24 cellular contexts compared by ENCODE assay signal in the genomic region with DNA sequence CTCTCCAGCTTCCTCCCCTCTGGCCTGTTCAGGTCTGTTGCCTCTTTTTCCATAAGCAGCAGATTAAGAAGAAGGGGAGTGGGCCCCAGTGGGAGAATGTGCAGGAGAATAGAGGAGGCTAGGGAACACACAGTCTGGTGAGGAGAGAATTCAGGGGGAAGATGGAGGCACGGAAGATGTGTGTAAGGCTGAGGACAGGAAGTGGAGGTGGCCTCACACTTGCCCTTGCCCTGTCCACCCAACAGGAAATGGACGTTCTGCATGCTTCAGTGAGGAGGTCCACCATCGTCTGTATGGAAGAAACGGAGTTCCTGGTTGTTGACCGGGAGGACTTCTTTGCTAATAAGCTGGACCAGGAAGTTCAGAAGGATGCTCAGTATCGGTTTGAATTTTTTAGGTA. TPM values are rescaled to one million over a fixed set of nuclear protein-coding genes. Genes with fewer than 3 reads are reported as not detected.
DNase-seq lines count a peak whose midpoint lies in the region; ATAC-seq, FAIRE-seq and TF ChIP-seq lines count a peak whose summit lies in the region.
"Had no signal": no experiment of that assay in that cellular context is flagged by ENCODE, and none has a peak within 500 bp of the region (broad histone marks: within the 10 kb centered on the region; RNA-seq: fewer than 3 reads in every experiment).

No MANE protein-coding gene starts in this region.

- no peak overlapping the region for H3K4me2 ChIP-seq in GM12878 (ENCODE audit: control insufficient read depth, insufficient read depth)
- H3K4me2 ChIP-seq in neuronal stem cell (ENCODE audit: insufficient read depth, low read length, poor library complexity, severe bottlenecking), result no peak overlapping the region
- H3K4me2 ChIP-seq: PC-9 had no signal

- H3K4ac ChIP-seq in neuronal stem cell (ENCODE audit: low read length), result no peak overlapping the region

- peaks cover 5 to 16% of the 10 kb centered on the region in 2 donors for H3K27me3 Mint-ChIP-seq in natural killer cell treated with Interleukin-12 subunit alpha and Interleukin-12 subunit beta and Interleukin-15 and Interleukin-18, amount 100 ng/mL, for 72 hours
- peaks cover 0 to 9% of the 10 kb centered on the region in 2 donors for H3K27me3 Mint-ChIP-seq in natural killer cell (ENCODE audit: low read depth in 2 of 2)
- peaks cover 2% of the 10 kb centered on the region for H3K27me3 Mint-ChIP-seq in activated naive CD8-positive, alpha-beta T cell treated with anti-CD3 and anti-CD28 coated beads for 36 hours

- ATAC-seq in natural killer cell treated with Interleukin-12 subunit alpha and Interleukin-12 subunit beta and Interleukin-15 and Interleukin-18, amount 100 ng/mL, for 72 hours, result peak in 1 of 2 donors; percentile 59
- ATAC-seq in natural killer cell (no peak), GM12878 (no peak), left colon (no peak), GM21381 (IDR thresholded peaks at IDR 0.05; ENCODE audit: unreplicated experiment) (no peak)
- ATAC-seq: Right ventricle myocardium inferior had no signal

- H2BK120ac ChIP-seq in neuronal stem cell (ENCODE audit: low read depth, low read length), result no peak overlapping the region

- POLR2A ChIA-PET in GM12878 (lab: Charles Lee), result interaction anchor here (0.6 to 1.2 kb wide), 3 partner anchors 8 to 753 kb away, joined by 3 read pairs; a partner anchor contains a TSS

- no peak overlapping the region for H3K23ac ChIP-seq in neuronal stem cell (ENCODE audit: low read depth, low read length, poor library complexity)

- no peak for TF ChIP-seq EP300 in GM12878 (IDR thresholded peaks at IDR 0.05; ENCODE audit: borderline replicate concordance in 1 of 2, control insufficient read depth in 1 of 2, low read depth in 2 of 2, low read length in 2 of 2)

- in situ Hi-C loops in GM12878 (cut with MboI), result loop anchor here (25.0 kb wide), 1 partner anchor 453 kb away; no protein-coding TSS in a partner anchor

- H3K9ac ChIP-seq in GM12878 (ENCODE audit: control insufficient read depth, insufficient read depth, low read length) (no peak overlapping the region), neuronal stem cell (ENCODE audit: low read depth, low read length, poor library complexity) (no peak overlapping the region)
- H3K9ac ChIP-seq: GM23248 had no signal

- peaks cover 10 to 15% of the 10 kb centered on the region in 2 donors for H3K4me1 Mint-ChIP-seq in natural killer cell treated with Interleukin-12 subunit alpha and Interleukin-12 subunit beta and Interleukin-15 and Interleukin-18, amount 100 ng/mL, for 72 hours (ENCODE audit: low read depth in 2 of 2)
- peaks cover 10 to 11% of the 10 kb centered on the region in 2 donors for H3K4me1 Mint-ChIP-seq in natural killer cell
- peaks cover 2% of the 10 kb centered on the region for H3K4me1 Mint-ChIP-seq in activated naive CD8-positive, alpha-beta T cell treated with anti-CD3 and anti-CD28 coated beads for 36 hours

- H3K4me3 ChIP-seq in GM12878, result no peak overlapping the region
- no peak overlapping the region for H3K4me3 ChIP-seq in neuronal stem cell (ENCODE audit: low read length in 2 of 2)
- H3K4me3 ChIP-seq: GM23248, PC-9, SJCRH30 had no signal

- BruUV-seq in GM12878 (replicated peaks; lab: Mats Ljungman, UMichigan), result no TSS peak

- H3K79me1 ChIP-seq in neuronal stem cell (ENCODE audit: low read depth, low read length), result no peaks in the 10 kb centered on the region

- no peak overlapping the region for H2BK12ac ChIP-seq in neuronal stem cell (ENCODE audit: low read length)

- no peaks in the 10 kb centered on the region for H3K9me3 Mint-ChIP-seq in natural killer cell treated with Interleukin-12 subunit alpha and Interleukin-12 subunit beta and Interleukin-15 and Interleukin-18, amount 100 ng/mL, for 72 hours
- H3K9me3 Mint-ChIP-seq in natural killer cell, result no peaks in the 10 kb centered on the region
- H3K9me3 Mint-ChIP-seq in activated naive CD8-positive, alpha-beta T cell treated with anti-CD3 and anti-CD28 coated beads for 36 hours, result no peaks in the 10 kb centered on the region
- H3K9me3 Mint-ChIP-seq: H9, IgD-negative memory B cell had no signal

- no peaks in the 10 kb centered on the region for H3K36me3 Mint-ChIP-seq in natural killer cell treated with Interleukin-12 subunit alpha and Interleukin-12 subunit beta and Interleukin-15 and Interleukin-18, amount 100 ng/mL, for 72 hours
- no peaks in the 10 kb centered on the region for H3K36me3 Mint-ChIP-seq in natural killer cell
- H3K36me3 Mint-ChIP-seq in activated naive CD8-positive, alpha-beta T cell treated with anti-CD3 and anti-CD28 coated beads for 36 hours, result no peaks in the 10 kb centered on the region

- intact Hi-C loops in natural killer cell (cut with micrococcal nuclease) (no loop called here), GM12878 (cut with micrococcal nuclease; ENCODE audit: unreplicated experiment) (no loop called here), left colon (cut with DNase I, micrococcal nuclease) (no loop called here)

- RAD21 ChIA-PET in GM12878 (lab: Charles Lee; ENCODE audit: unreplicated experiment), result interaction anchor here (1.1 to 1.6 kb wide), 2 partner anchors 10 to 30 kb away, joined by 3 to 4 read pairs; a partner anchor contains a TSS

- no peak for TF ChIP-seq POLR2A in GM12878 (IDR thresholded peaks at IDR 0.05; ENCODE audit: low read depth, low read length)

- H4K91ac ChIP-seq in neuronal stem cell (ENCODE audit: low read depth, low read length, poor library complexity), result no peak overlapping the region

- no peak overlapping the region for H2AK5ac ChIP-seq in neuronal stem cell (ENCODE audit: low read depth, low read length)

- H3K36me3 ChIP-seq in GM12878 (ENCODE audit: control insufficient read depth in 2 of 2, insufficient read depth in 2 of 2, low read length in 1 of 2) (no peaks in the 10 kb centered on the region), neuronal stem cell (replicated peaks in 1 of 2; ENCODE audit: control insufficient read depth in 2 of 2, insufficient read depth in 2 of 2, low read length in 2 of 2) (no peaks in the 10 kb centered on the region)
- H3K36me3 ChIP-seq: SJCRH30 had no signal

- 30% methylated on average over 6 of the region's 6 CpGs for WGBS in GM12878 (ENCODE audit: insufficient coverage, insufficient replicate concordance, low lambda C conversion rate, missing lambda C conversion rate)
- WGBS in neuronal stem cell (ENCODE audit: extremely low coverage in 2 of 2, insufficient read length in 2 of 2, insufficient replicate concordance in 1 of 2), 2 donors, result no CpG with 5 or more reads among the region's 6 CpGs

- H3K27me3 ChIP-seq in GM12878 (replicated peaks in 1 of 2; ENCODE audit: control insufficient read depth in 2 of 2, insufficient read depth in 2 of 2, low read length in 1 of 2), result no peaks in the 10 kb centered on the region
- peaks cover 0 to 12% (median 0%) of the 10 kb centered on the region in 3 experiments for H3K27me3 ChIP-seq in neuronal stem cell (ENCODE audit: control insufficient read depth in 3 of 3, insufficient read depth in 3 of 3, low read depth in 1 of 3, low read length in 3 of 3)

- H4K8ac ChIP-seq in neuronal stem cell (ENCODE audit: low read depth, low read length), result no peak overlapping the region

- SMC1A ChIA-PET in GM12878 (lab: Charles Lee; ENCODE audit: uncharacterized antibody, unreplicated experiment), result interaction anchor here (1.1 to 3.6 kb wide), 2 partner anchors 8 to 228 kb away, joined by 3 to 13 read pairs; no protein-coding TSS in a partner anchor

- H4K20me1 ChIP-seq in GM12878 (ENCODE audit: control insufficient read depth, insufficient read depth), result no peaks in the 10 kb centered on the region

- no peaks in the 10 kb centered on the region for H3K79me2 ChIP-seq in GM12878 (ENCODE audit: control insufficient read depth, insufficient read depth, low read length)

- H3K27ac ChIP-seq in GM12878 (ENCODE audit: control insufficient read depth, insufficient read depth) (no peak overlapping the region), neuronal stem cell (replicated peaks; ENCODE audit: low read length) (no peak overlapping the region)
- H3K27ac ChIP-seq: GM23248, PC-9, SJCRH30 had no signal

- no peak for TF ChIP-seq RAD21 in GM12878 (IDR thresholded peaks at IDR 0.05; ENCODE audit: insufficient read depth, low read depth, low read length)

- no peak overlapping the region for H3K18ac ChIP-seq in neuronal stem cell (ENCODE audit: low read length)

- CTCF ChIA-PET in GM12878 (lab: Yijun Ruan, JAX), result interaction anchor here (0.6 to 9.2 kb wide), 5 partner anchors 7 to 380 kb away, joined by 3 to 73 read pairs (median 3); no protein-coding TSS in a partner anchor

- H3K9me3 ChIP-seq in GM12878 (replicated peaks; ENCODE audit: control insufficient read depth, insufficient read depth, low read length), result no peaks in the 10 kb centered on the region
- no peaks in the 10 kb centered on the region for H3K9me3 ChIP-seq in neuronal stem cell (replicated peaks in 1 of 2; ENCODE audit: control insufficient read depth in 2 of 2, insufficient read depth in 1 of 2, low read depth in 1 of 2, low read length in 2 of 2)
- H3K9me3 ChIP-seq: SJCRH30 had no signal

- DNase-seq in natural killer cell treated with Interleukin-12 subunit alpha and Interleukin-12 subunit beta and Interleukin-15 and Interleukin-18, amount 100 ng/mL, for 72 hours (ENCODE audit: low spot score), result no peak
- DNase-seq in natural killer cell (no peak), GM12878 (ENCODE audit: low read depth, low spot score) (no peak), neuronal stem cell (ENCODE audit: low spot score) (no peak), left colon (no peak)
- DNase-seq in activated naive CD8-positive, alpha-beta T cell treated with anti-CD3 and anti-CD28 coated beads for 36 hours, result no peak
- DNase-seq: Calu3, DMS79 treated with DMSO at 0.1 percent for 48 hours, GM23248, H9, NCI-H1092, NCI-H1417 treated with DMSO at 0.1 percent for 48 hours, NCI-H1694 treated with DMSO at 0.1 percent for 48 hours, NCI-H2081, NCI-H2171, NCI-H226, NCI-H510A treated with DMSO at 0.1 percent for 48 hours, PC-9, SJCRH30 had no signal

- peak overlapping the region; percentile 37 for H2AFZ ChIP-seq in GM12878 (ENCODE audit: control insufficient read depth, low read depth, low read length)
- peak overlapping the region; percentile 66 for H2AFZ ChIP-seq in neuronal stem cell (ENCODE audit: low read length)
- H2AFZ ChIP-seq: GM23248, PC-9 had no signal

- no peak overlapping the region for H3K14ac ChIP-seq in neuronal stem cell (ENCODE audit: low read length)

- no peak overlapping the region for H3K4me3 Mint-ChIP-seq in natural killer cell treated with Interleukin-12 subunit alpha and Interleukin-12 subunit beta and Interleukin-15 and Interleukin-18, amount 100 ng/mL, for 72 hours
- H3K4me3 Mint-ChIP-seq in natural killer cell, result no peak overlapping the region
- no peak overlapping the region for H3K4me3 Mint-ChIP-seq in activated naive CD8-positive, alpha-beta T cell treated with anti-CD3 and anti-CD28 coated beads for 36 hours
- H3K4me3 Mint-ChIP-seq: H9, IgD-negative memory B cell had no signal

- peak overlapping the region; percentile 10 to 78 for H3K27ac Mint-ChIP-seq in natural killer cell treated with Interleukin-12 subunit alpha and Interleukin-12 subunit beta and Interleukin-15 and Interleukin-18, amount 100 ng/mL, for 72 hours
- H3K27ac Mint-ChIP-seq in natural killer cell, result peak overlapping the region in 1 of 2 donors; percentile 42
- H3K27ac Mint-ChIP-seq in activated naive CD8-positive, alpha-beta T cell treated with anti-CD3 and anti-CD28 coated beads for 36 hours, result no peak overlapping the region
- H3K27ac Mint-ChIP-seq: H9, IgD-negative memory B cell had no signal

- no peak overlapping the region for H2BK5ac ChIP-seq in neuronal stem cell (ENCODE audit: low read length)

- H3K4me1 ChIP-seq in GM12878 (ENCODE audit: control insufficient read depth, insufficient read depth, low read length), result no peaks in the 10 kb centered on the region
- H3K4me1 ChIP-seq in neuronal stem cell (ENCODE audit: control insufficient read depth in 2 of 2, insufficient read depth in 1 of 2, low read depth in 1 of 2, low read length in 2 of 2), result no peaks in the 10 kb centered on the region
- H3K4me1 ChIP-seq: SJCRH30 had no signal

- TF ChIP-seq CTCF in natural killer cell (IDR thresholded peaks at IDR 0.05) (no peak), GM12878 (IDR thresholded peaks at IDR 0.05 in 2 of 3, conservative IDR thresholded peaks at IDR 0.05 in 1 of 3; ENCODE audit: control insufficient read depth in 2 of 3, extremely low read depth in 1 of 3, insufficient read depth in 1 of 3, low read depth in 3 of 3, low read length in 3 of 3) (no peak)

- no peak overlapping the region for H2BK15ac ChIP-seq in neuronal stem cell (ENCODE audit: low read length)

- FAIRE-seq in GM12878 (lab: Jason Lieb, UNC), result no peak
- FAIRE-seq: GM18507, HTR-8/SVneo had no signal

RNA-seq across cellular contexts. Expression of a gene that starts 16.0 kb away (rescaled TPM):
- 1 to 10 TPM; 4.8 to 6.8 TPM for total RNA-seq in natural killer cell treated with Interleukin-12 subunit alpha and Interleukin-12 subunit beta and Interleukin-15 and Interleukin-18, amount 100 ng/mL, for 72 hours
- total RNA-seq in natural killer cell, result 10 to 100 TPM; 17.2 to 20.5 (median 19.5) TPM
- total RNA-seq in GM12878 (2013; cell fraction: nucleolus; rRNA removed), result 3.3 and 4.6 TPM in 2 replicates
- total RNA-seq in GM12878 (2014; rRNA removed), result 5.8 and 7.6 TPM in 2 replicates
- total RNA-seq in GM12878 (2014; rRNA removed; fragmentation: Illumina TruSeq; extraction: Trizol), result 3.2 and 5.8 TPM in 2 replicates
- 3.7 and 4.7 TPM in 2 replicates for total RNA-seq in GM12878 (2021)
- 8.8 TPM for polyA plus RNA-seq in GM12878 (2011; ENCODE audit: low read depth)
- 4.9 and 5.3 TPM in 2 replicates for polyA plus RNA-seq in GM12878 (2011; rRNA removed)
- 5.8 and 6.1 TPM in 2 replicates for polyA plus RNA-seq in GM12878 (2011; cell fraction: cytosol; rRNA removed)
- polyA plus RNA-seq in GM12878 (2011; cell fraction: nucleus; rRNA removed), result 7.9 TPM in 2 replicates
- polyA plus RNA-seq in GM12878 (2012), result 2.7 and 3.8 TPM in 2 replicates
- 3.4 and 4.5 TPM in 2 replicates for polyA plus RNA-seq in GM12878 (2014; fragmentation: Illumina TruSeq; extraction: Trizol)
- 1 to 10 TPM; 2.5 to 4.5 TPM for polyA plus RNA-seq in GM12878 (2014; fragmentation: Nextera tagmentation; extraction: Ambion mirVana)
- polyA plus RNA-seq in GM12878 (2014; rRNA removed), result 7.4 and 8.7 TPM in 2 replicates
- polyA plus RNA-seq in GM12878 (2016; fragmentation: Nextera tagmentation; extraction: Ambion mirVana), result 1 to 10 TPM in 1 of 2 experiments, under 1 TPM in 1; 0.86 to 3.8 TPM
- polyA minus RNA-seq in GM12878 (2011; rRNA and poly(A)+ RNA removed), result 6.0 and 6.7 TPM in 2 replicates
- not detected in 2 replicates for polyA minus RNA-seq in GM12878 (2011; cell fraction: cytosol; rRNA and poly(A)+ RNA removed)
- 4.6 and 8.8 TPM in 2 replicates for polyA minus RNA-seq in GM12878 (2011; cell fraction: nucleus; rRNA and poly(A)+ RNA removed)
- 10.1 TPM for polyA plus RNA-seq in neuronal stem cell (2013, experiment 1 of 2)
- polyA plus RNA-seq in neuronal stem cell (2013, experiment 2 of 2), result 9.8 TPM
- total RNA-seq in left colon, result 1 to 10 TPM; 3.7 to 4.4 TPM
- 1 to 10 TPM; 3.6 to 3.8 TPM for total RNA-seq in activated naive CD8-positive, alpha-beta T cell treated with anti-CD3 and anti-CD28 coated beads for 36 hours

RNA-seq across cellular contexts. Expression of a gene that starts 30.1 kb away (rescaled TPM):
- total RNA-seq in natural killer cell treated with Interleukin-12 subunit alpha and Interleukin-12 subunit beta and Interleukin-15 and Interleukin-18, amount 100 ng/mL, for 72 hours, result 10 to 100 TPM; 44.8 to 55.4 TPM
- total RNA-seq in natural killer cell (10 to 100 TPM; 51.4 to 70.3 (median 63.9) TPM), GM12878 (2014; rRNA removed) (62.8 and 77.3 TPM in 2 replicates), GM12878 (2014; rRNA removed; fragmentation: Illumina TruSeq; extraction: Trizol) (4.7 and 6.4 TPM in 2 replicates), GM12878 (2021) (68.1 and 73.1 TPM in 2 replicates), left colon (10 to 100 TPM; 88.7 to 92.7 TPM)
- 15.9 and 19.3 TPM in 2 replicates for total RNA-seq in GM12878 (2013; cell fraction: nucleolus; rRNA removed)
- 5.9 TPM for polyA plus RNA-seq in GM12878 (2011; ENCODE audit: low read depth)
- polyA plus RNA-seq in GM12878 (2011; rRNA removed) (3.1 and 5.7 TPM in 2 replicates), GM12878 (2014; fragmentation: Illumina TruSeq; extraction: Trizol) (0.60 TPM in 1 of 2 replicates, not detected in the other), GM12878 (2014; fragmentation: Nextera tagmentation; extraction: Ambion mirVana) (under 1 TPM; 0.08 to 0.16 TPM), GM12878 (2014; rRNA removed) (45.3 and 57.0 TPM in 2 replicates), GM12878 (2016; fragmentation: Nextera tagmentation; extraction: Ambion mirVana) (100 to 1,000 TPM; 110 to 117 TPM)
- polyA plus RNA-seq in GM12878 (2011; cell fraction: cytosol; rRNA removed), result 17.9 and 34.6 TPM in 2 replicates
- polyA plus RNA-seq in GM12878 (2011; cell fraction: nucleus; rRNA removed), result 28.3 and 39.3 TPM in 2 replicates
- polyA plus RNA-seq in GM12878 (2012), result 24.8 and 33.0 TPM in 2 replicates
- 1.3 and 7.1 TPM in 2 replicates for polyA minus RNA-seq in GM12878 (2011; rRNA and poly(A)+ RNA removed)
- polyA minus RNA-seq in GM12878 (2011; cell fraction: cytosol; rRNA and poly(A)+ RNA removed), result 13.4 and 14.2 TPM in 2 replicates
- 13.8 and 25.9 TPM in 2 replicates for polyA minus RNA-seq in GM12878 (2011; cell fraction: nucleus; rRNA and poly(A)+ RNA removed)
- 60.0 TPM for polyA plus RNA-seq in neuronal stem cell (2013, experiment 1 of 2)
- 61.3 TPM for polyA plus RNA-seq in neuronal stem cell (2013, experiment 2 of 2)
- total RNA-seq in activated naive CD8-positive, alpha-beta T cell treated with anti-CD3 and anti-CD28 coated beads for 36 hours, result 10 to 100 TPM; 47.4 to 47.8 TPM
